8 cellular contexts compared by ENCODE assay signal in the genomic region with DNA sequence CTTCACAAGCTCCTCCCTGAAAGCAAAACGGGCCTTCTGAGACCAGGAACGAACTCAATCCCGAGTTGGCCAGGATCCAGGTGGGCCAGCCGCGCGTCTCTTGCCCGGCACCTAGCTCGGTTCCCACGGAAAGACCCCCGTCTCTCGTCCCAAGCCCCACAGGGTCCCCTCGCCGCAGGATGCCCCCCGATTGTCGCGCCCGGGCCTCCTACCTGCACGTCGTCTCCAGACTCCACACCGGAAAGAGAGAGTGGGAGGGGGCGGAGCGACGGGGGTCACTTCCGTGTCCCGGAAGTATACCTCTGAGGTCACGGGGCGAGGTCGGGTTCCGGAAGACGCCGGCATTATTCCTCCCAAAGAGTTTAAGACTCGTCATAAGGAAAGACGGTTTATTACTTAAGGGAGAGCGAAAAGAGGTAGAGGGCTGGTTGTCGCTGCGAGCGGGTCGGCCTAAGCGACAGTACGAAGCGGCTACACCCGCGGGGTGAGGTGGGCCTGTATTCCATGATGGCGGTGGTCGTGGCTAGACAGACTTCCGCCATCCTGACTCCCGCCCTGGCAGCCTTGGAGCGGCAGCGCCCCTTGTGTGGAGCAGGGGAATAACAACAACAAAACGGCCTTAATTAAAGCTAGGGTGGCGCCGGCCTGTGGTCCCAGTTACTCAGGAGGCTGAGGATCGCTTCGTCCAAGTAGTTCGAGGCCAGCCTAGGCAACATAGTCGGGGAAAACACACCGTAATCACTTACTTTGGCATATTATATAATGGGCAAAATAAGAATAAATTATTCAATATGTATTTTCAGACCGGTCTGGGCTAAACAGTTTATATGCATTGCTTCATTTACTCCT. TPM values are rescaled to one million over a fixed set of nuclear protein-coding genes. Genes with fewer than 3 reads are reported as not detected.
A peak's percentile ranks its signal among the peaks of the same experiment; 100 is the strongest.
DNase-seq lines count a peak whose midpoint lies in the region; ATAC-seq, FAIRE-seq and TF ChIP-seq lines count a peak whose summit lies in the region.

A gene (minus strand): TSS at position 249 of the 849 bp plus-strand sequence. CDS start 2,006 bp downstream, outside the sequence.

- CTCF ChIA-PET in T-cell (lab: Charles Lee), result interaction anchor here (0.5 to 3.4 kb wide), 22 partner anchors 9 to 1322 kb away, joined by 3 to 16 read pairs (median 4); a partner anchor contains a TSS

- 2 to 4% (median 3%) methylated on average over 40 to 58 of the region's 58 CpGs for WGBS in adrenal gland, 4 donors
- 3 to 4% (median 4%) methylated on average over 56 to 58 of the region's 58 CpGs for WGBS in psoas muscle, 3 donors

- FAIRE-seq in GM12892 (lab: Jason Lieb, UNC), result peak; percentile 93
- peak; percentile 77 for FAIRE-seq in urothelium cell line (lab: Jason Lieb, UNC)

- peaks cover 10 to 16% of the 10 kb centered on the region in 2 donors for H3K4me1 ChIP-seq in adrenal gland (replicated peaks in 1 of 2)
- H3K4me1 ChIP-seq in left ventricle myocardium inferior, result peaks cover 29% of the 10 kb centered on the region
- H3K4me1 ChIP-seq in psoas muscle, result peaks cover 17% of the 10 kb centered on the region

- H3K9me3 Mint-ChIP-seq in T-cell, result no peaks in the 10 kb centered on the region

- H3K27ac ChIP-seq in adrenal gland (peak within 1 kb of the TSS; percentile 64 to 99 (median 97)), left ventricle myocardium inferior (replicated peaks) (peak within 1 kb of the TSS; percentile 95), psoas muscle (peak within 1 kb of the TSS; percentile 94)

- ATAC-seq in HG02852 (IDR thresholded peaks at IDR 0.05; ENCODE audit: unreplicated experiment) (peak; percentile 93), T-cell (replicated peaks in 1 of 4) (peak; percentile 93 to 96 (median 95)), psoas muscle (peak; percentile 96 to 98 (median 96))

- peak within 1 kb of the TSS; percentile 100 for H3K27ac Mint-ChIP-seq in T-cell

- peak within 1 kb of the TSS; percentile 87 to 99 (median 95) for H3K4me3 Mint-ChIP-seq in T-cell

- H3K36me3 ChIP-seq in adrenal gland (replicated peaks in 1 of 2) (peaks cover 0 to 36% of the 10 kb centered on the region in 2 donors), left ventricle myocardium inferior (peaks cover 34% of the 10 kb centered on the region), psoas muscle (ENCODE audit: insufficient read depth in 1 of 2, low read depth in 1 of 2) (peaks cover 27 to 37% of the 10 kb centered on the region in 2 donors)

- H3K36me3 Mint-ChIP-seq in T-cell, result peaks cover 43% of the 10 kb centered on the region

- TF ChIP-seq CTCF in adrenal gland (IDR thresholded peaks at IDR 0.05) (peak; percentile 91 to 98 (median 95)), left ventricle myocardium inferior (IDR thresholded peaks at IDR 0.05; ENCODE audit: borderline replicate concordance) (peak; percentile 94), psoas muscle (IDR thresholded peaks at IDR 0.05) (peak; percentile 88)

- H3K4me3 ChIP-seq in adrenal gland, result peak within 1 kb of the TSS; percentile 18 to 84 (median 56)
- H3K4me3 ChIP-seq in left ventricle myocardium inferior, result peak within 1 kb of the TSS; percentile 84
- H3K4me3 ChIP-seq in psoas muscle, result peak within 1 kb of the TSS; percentile 82

- no peaks in the 10 kb centered on the region for H3K27me3 ChIP-seq in adrenal gland
- no peaks in the 10 kb centered on the region for H3K27me3 ChIP-seq in left ventricle myocardium inferior (ENCODE audit: low read depth)
- no peaks in the 10 kb centered on the region for H3K27me3 ChIP-seq in psoas muscle (ENCODE audit: insufficient read depth in 3 of 3, low read length in 2 of 3)

- TF ChIP-seq POLR2A in GM12892 (IDR thresholded peaks at IDR 0.05; ENCODE audit: low read depth, low read length) (peak; percentile 98), adrenal gland (IDR thresholded peaks at IDR 0.05) (peak; percentile 71 to 75)

- intact Hi-C loops in adrenal gland (cut with DNase I), result no loop called here
- intact Hi-C loops in left ventricle myocardium inferior (cut with micrococcal nuclease), result no loop called here
- intact Hi-C loops in psoas muscle (cut with DNase I), result loop anchor here in 1 of 2 donors (5.0 to 10.0 kb wide), 2 partner anchors 38 to 205 kb away; no protein-coding TSS in a partner anchor

- POLR2A ChIA-PET in T-cell (lab: Charles Lee), result interaction anchor here (0.5 to 1.9 kb wide), 10 partner anchors 37 to 900 kb away, joined by 3 to 10 read pairs (median 4); a partner anchor contains a TSS

- DNase-seq in GM12892 (ENCODE audit: insufficient read length), result peak; percentile 93
- peak; percentile 66 for DNase-seq in NCI-H1436 treated with DMSO at 0.1 percent for 48 hours (lab: John Stamatoyannopoulos, UW)
- peak; percentile 88 to 98 (median 94) for DNase-seq in T-cell
- peak; percentile 93 to 97 (median 96) for DNase-seq in adrenal gland
- peak; percentile 92 for DNase-seq in left ventricle myocardium inferior
- peak; percentile 93 to 97 for DNase-seq in psoas muscle
- peak; percentile 95 for DNase-seq in urothelium cell line (ENCODE audit: low spot score)

- H3K9me3 ChIP-seq in adrenal gland (replicated peaks in 1 of 3), result no peaks in the 10 kb centered on the region
- H3K9me3 ChIP-seq in left ventricle myocardium inferior (replicated peaks), result no peaks in the 10 kb centered on the region
- H3K9me3 ChIP-seq in psoas muscle, result no peaks in the 10 kb centered on the region

- H3K4me1 Mint-ChIP-seq in T-cell, result peaks cover 26 to 37% (median 35%) of the 10 kb centered on the region in 3 donors

- H3K27me3 Mint-ChIP-seq in T-cell, result no peaks in the 10 kb centered on the region

RNA-seq across cellular contexts. Expression of the gene that starts here (rescaled TPM):
- 4,425 TPM for polyA plus RNA-seq in GM12892 (2012; ENCODE audit: missing spikeins)
- total RNA-seq in T-cell, result 1,000 to 10,000 TPM; 4,124 to 5,450 (median 5,009) TPM
- total RNA-seq in adrenal gland, result 1,000 to 10,000 TPM; 1,380 to 3,506 (median 1,891) TPM
- 1,000 to 10,000 TPM; 1,067 to 2,924 (median 1,712) TPM for polyA plus RNA-seq in adrenal gland
- total RNA-seq in left ventricle myocardium inferior, result 1,202 TPM
- total RNA-seq in psoas muscle, result 1,000 to 10,000 TPM in 3 of 4 donors, 100 to 1,000 TPM in 1; 977 to 1,443 (median 1,285) TPM
- 1,000 to 10,000 TPM; 1,999 to 3,049 (median 2,406) TPM for polyA plus RNA-seq in psoas muscle

Comparison
In these comparisons a context has a peak if more than half of its experiments do, and no peak if none do; other contexts are left out.
1. Peak in every context shown above with its lines: DNase-seq, ATAC-seq, H3K4me3 ChIP-seq and H3K27ac ChIP-seq.